ENCODE assay signal across 9 cellular contexts in the genomic region with DNA sequence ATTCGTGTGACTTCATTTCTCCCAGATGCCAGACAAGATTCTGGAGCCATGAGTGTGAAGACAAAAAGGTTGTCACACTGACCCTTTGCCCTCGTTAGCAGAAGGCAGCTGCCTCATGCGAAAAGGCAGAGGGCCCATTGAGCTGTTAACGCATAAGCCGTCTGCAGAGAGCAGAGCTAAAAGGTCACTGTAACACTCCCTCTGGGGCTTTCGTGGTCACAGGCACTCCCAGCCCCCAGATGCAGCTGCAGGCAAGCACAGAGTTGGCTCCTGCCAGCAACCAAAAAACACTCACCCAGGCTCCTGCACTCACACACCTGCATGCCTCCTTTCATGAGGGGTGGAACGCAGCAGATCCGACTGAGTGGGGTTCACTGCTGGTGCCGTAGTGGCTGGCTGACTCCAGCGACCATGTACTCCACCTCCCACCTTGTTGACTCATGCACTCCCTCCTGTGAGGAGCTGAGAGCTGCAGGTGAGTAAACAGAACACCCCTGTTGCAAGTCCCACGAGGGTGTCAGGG.
DNase-seq lines count a peak whose midpoint lies in the region; ATAC-seq and TF ChIP-seq lines count a peak whose summit lies in the region.
"Had no signal": no experiment of that assay in that cellular context is flagged by ENCODE, and none has a peak within 500 bp of the region (broad histone marks: within the 10 kb centered on the region; RNA-seq: fewer than 3 reads in every experiment).

No MANE protein-coding gene starts in this region.

- peak overlapping the region; percentile 9 for H3K4me2 ChIP-seq in SU-DHL-6 (ENCODE audit: low read depth, low read length, poor library complexity, severe bottlenecking)

- H3K9me3 ChIP-seq in SU-DHL-6 (ENCODE audit: insufficient read depth, low read length), result peaks cover 16% of the 10 kb centered on the region; the same call in 1 of the 2 replicates
- no peaks in the 10 kb centered on the region for H3K9me3 ChIP-seq in CD8-positive, alpha-beta T cell (ENCODE audit: low read length)
- H3K9me3 ChIP-seq in left lung, result peaks cover 0 to 4% of the 10 kb centered on the region in 2 donors

- H3K4me1 Mint-ChIP-seq in CD8-positive, alpha-beta T cell (ENCODE audit: low read depth), result no peaks in the 10 kb centered on the region

- H3K27me3 ChIP-seq in SU-DHL-6 (ENCODE audit: low read length) (no peaks in the 10 kb centered on the region), left lung (no peaks in the 10 kb centered on the region)
- H3K27me3 ChIP-seq in CD8-positive, alpha-beta T cell (ENCODE audit: insufficient read depth, low read length), result no peaks in the 10 kb centered on the region

- peak; percentile 76 for DNase-seq in MV-4-11 (lab: John Stamatoyannopoulos, UW)
- peak; percentile 31 for DNase-seq in renal cortical epithelial cell (ENCODE audit: low read depth)
- no peak for DNase-seq in CD8-positive, alpha-beta T cell
- no peak for DNase-seq in NCI-H446 (lab: John Stamatoyannopoulos, UW)
- DNase-seq in left lung, result no peak
- DNase-seq: IMR-90, left colon had no signal

- intact Hi-C loops in CD8-positive, alpha-beta T cell (cut with DNase I, micrococcal nuclease), result no loop called here
- intact Hi-C loops in left lung (cut with DNase I), result no loop called here

- H4K20me1 ChIP-seq in SU-DHL-6 (ENCODE audit: low read depth, low read length), result peaks cover 4% of the 10 kb centered on the region; the same call in 1 of the 2 replicates

- H3K4me3 ChIP-seq in SU-DHL-6 (ENCODE audit: insufficient read depth, low read length, poor library complexity, severe bottlenecking), result no peak overlapping the region
- no peak overlapping the region for H3K4me3 ChIP-seq in CD8-positive, alpha-beta T cell (ENCODE audit: low read depth, low read length)
- no peak overlapping the region for H3K4me3 ChIP-seq in left lung

- no peak overlapping the region for H3K27ac Mint-ChIP-seq in CD8-positive, alpha-beta T cell

- H3K36me3 ChIP-seq in SU-DHL-6 (ENCODE audit: low read length) (no peaks in the 10 kb centered on the region), left lung (no peaks in the 10 kb centered on the region)
- H3K36me3 ChIP-seq in CD8-positive, alpha-beta T cell (ENCODE audit: insufficient read depth, low read length), result no peaks in the 10 kb centered on the region

- H2AFZ ChIP-seq in SU-DHL-6 (ENCODE audit: low read depth, low read length, severe bottlenecking), result no peak overlapping the region

- H3K4me3 Mint-ChIP-seq in CD8-positive, alpha-beta T cell, result no peak overlapping the region

- peak; percentile 31 for ATAC-seq in GM21423 (IDR thresholded peaks at IDR 0.05; ENCODE audit: unreplicated experiment)
- no peak for ATAC-seq in CD8-positive, alpha-beta T cell
- ATAC-seq in left lung, result no peak
- ATAC-seq: left colon had no signal

- TF ChIP-seq CTCF in SU-DHL-6 (IDR thresholded peaks at IDR 0.05; ENCODE audit: insufficient read depth, low read length, poor library complexity, severe bottlenecking) (no peak), left lung (IDR thresholded peaks at IDR 0.05) (no peak)
- TF ChIP-seq CTCF in CD8-positive, alpha-beta T cell (IDR thresholded peaks at IDR 0.05), result no peak

- no peaks in the 10 kb centered on the region for H3K79me2 ChIP-seq in SU-DHL-6 (ENCODE audit: insufficient read depth, low read length)

- H3K27ac ChIP-seq in SU-DHL-6 (ENCODE audit: low read depth, low read length), result 0 out of 2 replicates have a peak overlapping the region, but pooled peaks have one; percentile 12
- no peak overlapping the region for H3K27ac ChIP-seq in CD8-positive, alpha-beta T cell (ENCODE audit: low read depth, low read length)
- H3K27ac ChIP-seq in left lung, result no peak overlapping the region

- H3F3A ChIP-seq in SU-DHL-6 (ENCODE audit: insufficient read depth), result no peaks in the 10 kb centered on the region

- H3K9me3 Mint-ChIP-seq in CD8-positive, alpha-beta T cell, result no peaks in the 10 kb centered on the region

- H3K9ac ChIP-seq in SU-DHL-6 (ENCODE audit: low read length), result no peak overlapping the region

- peaks cover 8% of the 10 kb centered on the region for H3K36me3 Mint-ChIP-seq in CD8-positive, alpha-beta T cell

- H3K9me2 ChIP-seq in SU-DHL-6 (replicated peaks; ENCODE audit: insufficient read depth, low read length), result no peaks in the 10 kb centered on the region

- POLR2A ChIA-PET in CD8-positive, alpha-beta T cell (lab: Charles Lee), result no interaction called here

- no peaks in the 10 kb centered on the region for H3K4me1 ChIP-seq in CD8-positive, alpha-beta T cell (ENCODE audit: insufficient read depth, low read length)
- H3K4me1 ChIP-seq in left lung, result peaks cover 0 to 10% of the 10 kb centered on the region in 2 donors

- CTCF ChIA-PET in CD8-positive, alpha-beta T cell (lab: Charles Lee), result no interaction called here

- H3K27me3 Mint-ChIP-seq in CD8-positive, alpha-beta T cell (ENCODE audit: low read depth), result no peaks in the 10 kb centered on the region

Comparison
In these comparisons a context has a peak if more than half of its experiments do, and no peak if none do; other contexts are left out.
1. DNase-seq: peak in MV-4-11 (single experiment) and renal cortical epithelial cell (single experiment); none in CD8-positive, alpha-beta T cell (0 of 7), NCI-H446 (0 of 2) and left lung (0 of 2).